20 cellular contexts compared by ENCODE assay signal in the genomic region with DNA sequence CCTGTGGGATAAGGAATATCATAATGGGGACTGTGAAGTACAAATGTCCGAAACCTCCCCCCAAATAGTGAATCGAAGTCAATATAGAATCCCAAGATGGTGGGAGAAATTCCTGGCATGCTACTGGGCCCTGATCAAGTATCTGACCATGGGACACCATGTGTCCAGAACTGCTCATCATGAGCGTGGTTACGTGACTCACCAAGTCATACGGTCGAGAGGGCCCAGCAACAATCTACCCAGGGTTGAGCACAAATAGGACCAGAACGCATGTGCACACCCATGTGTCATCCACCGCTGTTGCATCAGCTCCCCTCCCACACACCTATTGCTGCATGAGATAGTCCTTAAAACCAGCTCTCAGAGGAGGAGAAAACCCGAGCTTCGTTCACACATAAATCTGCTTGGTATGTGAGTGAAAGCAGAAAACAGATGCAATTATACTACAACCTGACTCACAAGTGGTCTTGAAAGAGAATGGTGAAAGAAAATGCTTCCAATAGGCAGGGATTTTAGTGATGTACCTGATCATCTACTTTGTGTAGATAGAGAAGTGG.
DNase-seq lines count a peak whose midpoint lies in the region; ATAC-seq, FAIRE-seq and TF ChIP-seq lines count a peak whose summit lies in the region.
"Had no signal": no experiment of that assay in that cellular context is flagged by ENCODE, and none has a peak within 500 bp of the region (broad histone marks: within the 10 kb centered on the region; RNA-seq: fewer than 3 reads in every experiment).

No MANE protein-coding gene starts in this region.

- peak; percentile 17 for DNase-seq in stimulated activated naive CD8-positive, alpha-beta T cell treated with anti-CD3 and anti-CD28 coated beads, Interleukin-15, Interleukin-2, amounts not matched to agents 100 U/mL and 50 U/mL, for 24 hours
- no peak for DNase-seq in stimulated activated naive CD8-positive, alpha-beta T cell treated with anti-CD3 and anti-CD28 coated beads, Interleukin-15, amount 100 ng/mL, for 72 hours
- DNase-seq in RPMI7951 (ENCODE audit: low read depth): peak; percentile 89
- DNase-seq in fibroblast of the aortic adventitia (ENCODE audit: low read depth): peak; percentile 32
- DNase-seq in urothelium cell line (ENCODE audit: low spot score): peak; percentile 31
- DNase-seq in effector memory CD8-positive, alpha-beta T cell: no peak
- DNase-seq in T-cell: no peak
- DNase-seq: activated CD4-positive, alpha-beta T cell treated with anti-CD3 and anti-CD28 coated beads for 1 hour; activated T-cell treated with anti-CD3 and anti-CD28 coated beads, Interleukin-2, amount 50 U/mL, for 4 hours; amniotic stem cell; foreskin melanocyte; H7; KG1; NCI-H187; NCI-H524; occipital lobe; Peyer's patch; T-helper 17 cell had no signal

- TF ChIP-seq CTCF in fibroblast of the aortic adventitia (IDR thresholded peaks at IDR 0.05; ENCODE audit: insufficient read depth, low read length): no peak

- peak; percentile 58 for FAIRE-seq in urothelium cell line (lab: Jason Lieb, UNC)

- H3K4me3 ChIP-seq in fibroblast of the aortic adventitia (ENCODE audit: low read depth, low read length): no peak overlapping the region
- H3K4me3 ChIP-seq: Peyer's patch, skin epidermis had no signal

- no peak overlapping the region for H3K4me3 Mint-ChIP-seq in stimulated activated naive CD8-positive, alpha-beta T cell treated with anti-CD3 and anti-CD28 coated beads, Interleukin-15, amount 100 ng/mL, for 72 hours
- no peak overlapping the region for H3K4me3 Mint-ChIP-seq in effector memory CD8-positive, alpha-beta T cell
- H3K4me3 Mint-ChIP-seq in T-cell: no peak overlapping the region
- H3K4me3 Mint-ChIP-seq: activated T-cell treated with anti-CD3 and anti-CD28 coated beads, Interleukin-2, amount 50 U/mL, for 4 hours; T-helper 17 cell had no signal

- peaks cover 5 to 14% of the 10 kb centered on the region in 2 donors for H3K9me3 Mint-ChIP-seq in stimulated activated naive CD8-positive, alpha-beta T cell treated with anti-CD3 and anti-CD28 coated beads, Interleukin-15, amount 100 ng/mL, for 72 hours
- H3K9me3 Mint-ChIP-seq in effector memory CD8-positive, alpha-beta T cell: no peaks in the 10 kb centered on the region
- H3K9me3 Mint-ChIP-seq in T-cell: peaks cover 5 to 10% (median 5%) of the 10 kb centered on the region in 3 donors

- POLR2A ChIA-PET in T-cell (lab: Charles Lee): no interaction called here

- no peak overlapping the region for H3K27ac Mint-ChIP-seq in stimulated activated naive CD8-positive, alpha-beta T cell treated with anti-CD3 and anti-CD28 coated beads, Interleukin-15, amount 100 ng/mL, for 72 hours
- H3K27ac Mint-ChIP-seq in effector memory CD8-positive, alpha-beta T cell: no peak overlapping the region
- H3K27ac Mint-ChIP-seq in T-cell: no peak overlapping the region
- H3K27ac Mint-ChIP-seq: T-helper 17 cell had no signal

- no peaks in the 10 kb centered on the region for H3K4me1 Mint-ChIP-seq in stimulated activated naive CD8-positive, alpha-beta T cell treated with anti-CD3 and anti-CD28 coated beads, Interleukin-15, amount 100 ng/mL, for 72 hours
- no peaks in the 10 kb centered on the region for H3K4me1 Mint-ChIP-seq in effector memory CD8-positive, alpha-beta T cell (ENCODE audit: low read depth in 2 of 2)
- no peaks in the 10 kb centered on the region for H3K4me1 Mint-ChIP-seq in T-cell

- CTCF ChIA-PET in T-cell (lab: Charles Lee): no interaction called here

- H3K36me3 Mint-ChIP-seq in effector memory CD8-positive, alpha-beta T cell (ENCODE audit: insufficient read depth): no peaks in the 10 kb centered on the region
- H3K36me3 Mint-ChIP-seq in T-cell: no peaks in the 10 kb centered on the region

- ATAC-seq in stimulated activated naive CD8-positive, alpha-beta T cell treated with anti-CD3 and anti-CD28 coated beads, Interleukin-15, Interleukin-2, amounts not matched to agents 100 U/mL and 50 U/mL, for 24 hours: peak; percentile 40
- ATAC-seq in stimulated activated naive CD8-positive, alpha-beta T cell treated with anti-CD3 and anti-CD28 coated beads, Interleukin-15, amount 100 ng/mL, for 72 hours: no peak
- ATAC-seq in effector memory CD8-positive, alpha-beta T cell (replicated peaks): no peak
- ATAC-seq in GM21423 (IDR thresholded peaks at IDR 0.05; ENCODE audit: unreplicated experiment): no peak
- ATAC-seq in T-cell (replicated peaks in 1 of 4): no peak
- ATAC-seq: activated T-cell treated with anti-CD3 and anti-CD28 coated beads, Interleukin-2, amount 50 U/mL, for 4 hours; T-helper 17 cell had no signal

- H3K27me3 Mint-ChIP-seq in stimulated activated naive CD8-positive, alpha-beta T cell treated with anti-CD3 and anti-CD28 coated beads, Interleukin-15, amount 100 ng/mL, for 72 hours: no peaks in the 10 kb centered on the region
- H3K27me3 Mint-ChIP-seq in effector memory CD8-positive, alpha-beta T cell: peaks cover 0 to 6% of the 10 kb centered on the region in 2 donors
- no peaks in the 10 kb centered on the region for H3K27me3 Mint-ChIP-seq in T-cell
- H3K27me3 Mint-ChIP-seq: T-helper 17 cell had no signal

Comparison
In these comparisons a context has a peak if more than half of its experiments do, and no peak if none do; other contexts are left out.
1. DNase-seq: peak in stimulated activated naive CD8-positive, alpha-beta T cell treated with anti-CD3 and anti-CD28 coated beads, Interleukin-15, Interleukin-2, amounts not matched to agents 100 U/mL and 50 U/mL, for 24 hours (single experiment), RPMI7951 (single experiment), fibroblast of the aortic adventitia (single experiment) and urothelium cell line (single experiment); none in stimulated activated naive CD8-positive, alpha-beta T cell treated with anti-CD3 and anti-CD28 coated beads, Interleukin-15, amount 100 ng/mL, for 72 hours (0 of 2), effector memory CD8-positive, alpha-beta T cell (0 of 3) and T-cell (0 of 34).